In the genomic region with DNA sequence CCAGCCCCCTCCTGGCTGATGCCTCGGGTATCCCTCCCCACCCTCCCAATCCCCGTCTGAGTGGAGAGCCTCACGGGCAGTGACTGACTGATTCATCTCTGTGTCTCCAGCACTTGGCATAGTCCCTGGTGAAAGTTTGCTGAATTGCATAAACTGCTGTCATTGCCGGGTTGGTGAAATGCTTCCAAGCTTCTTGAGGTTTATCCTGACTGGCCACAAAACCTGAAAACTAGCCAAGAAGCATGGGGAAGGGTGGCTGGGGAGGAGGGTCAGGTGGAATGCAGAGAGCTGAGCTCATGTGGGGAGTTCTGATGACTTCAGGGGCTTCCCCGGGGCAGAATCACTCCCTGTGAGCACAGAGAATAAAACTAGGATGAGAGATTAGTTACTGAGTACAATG, we compare ENCODE assay signal across 11 cellular contexts. TPM values are rescaled to one million over a fixed set of nuclear protein-coding genes. Genes with fewer than 3 reads are reported as not detected.
A peak's percentile ranks its signal among the peaks of the same experiment; 100 is the strongest.
DNase-seq lines count a peak whose midpoint lies in the region; ATAC-seq and TF ChIP-seq lines count a peak whose summit lies in the region.
"Had no signal": no experiment of that assay in that cellular context is flagged by ENCODE, and none has a peak within 500 bp of the region (broad histone marks: within the 10 kb centered on the region; RNA-seq: fewer than 3 reads in every experiment).

No MANE protein-coding gene starts in this region.

- no TSS peak for BruUV-seq in PC-9 (replicated peaks; lab: Mats Ljungman, UMichigan)

- H3K36me3 ChIP-seq in PC-9 (ENCODE audit: low read depth) (no peaks in the 10 kb centered on the region), muscle layer of duodenum (ENCODE audit: control insufficient read depth in 1 of 2, insufficient read depth in 2 of 2, low read length in 2 of 2) (no peaks in the 10 kb centered on the region)

- TF ChIP-seq CTCF in PC-9 (conservative IDR thresholded peaks at IDR 0.05) (no peak), natural killer cell (IDR thresholded peaks at IDR 0.05) (no peak)

- H3K9me3 ChIP-seq in PC-9 (ENCODE audit: insufficient read depth, low read depth) (no peaks in the 10 kb centered on the region), muscle layer of duodenum (ENCODE audit: control insufficient read depth in 1 of 2, low read length in 2 of 2) (no peaks in the 10 kb centered on the region)

- no peak overlapping the region for H2AFZ ChIP-seq in PC-9
- H2AFZ ChIP-seq: parathyroid adenoma had no signal

- H3K4me1 ChIP-seq in PC-9 (replicated peaks; ENCODE audit: insufficient read depth) (peaks cover 46% of the 10 kb centered on the region), muscle layer of duodenum (ENCODE audit: control insufficient read depth in 1 of 2, insufficient read depth in 2 of 2, low read length in 2 of 2) (peaks cover 0 to 5% of the 10 kb centered on the region in 2 donors)
- H3K4me1 ChIP-seq: parathyroid adenoma had no signal

- H3K4me1 Mint-ChIP-seq in natural killer cell = peaks cover 14 to 39% of the 10 kb centered on the region in 2 donors
- peaks cover 5 to 6% of the 10 kb centered on the region in 2 donors for H3K4me1 Mint-ChIP-seq in effector memory CD8-positive, alpha-beta T cell (ENCODE audit: low read depth in 2 of 2)

- no peak overlapping the region for H3K4me3 Mint-ChIP-seq in natural killer cell
- no peak overlapping the region for H3K4me3 Mint-ChIP-seq in effector memory CD8-positive, alpha-beta T cell
- H3K4me3 Mint-ChIP-seq: stimulated activated naive CD8-positive, alpha-beta T cell treated with anti-CD3 and anti-CD28 coated beads, Interleukin-15, Interleukin-2, amounts not matched to agents 100 ng/mL and 50 ng/mL, for 24 hours had no signal

- peak overlapping the region; percentile 81; the same call in 1 of the 2 replicates for H3K4me2 ChIP-seq in PC-9

- no peaks in the 10 kb centered on the region for H3K79me2 ChIP-seq in PC-9 (ENCODE audit: low read depth)
- H3K79me2 ChIP-seq: parathyroid adenoma had no signal

- peaks cover 44% of the 10 kb centered on the region for H3F3A ChIP-seq in PC-9 (ENCODE audit: insufficient read depth, low read depth)

- DNase-seq in AG08395 (ENCODE audit: low spot score) (peak; percentile 86), PC-9 (peak; percentile 55 to 81), natural killer cell (no peak)
- no peak for DNase-seq in effector memory CD8-positive, alpha-beta T cell
- DNase-seq in effector CD4-positive, alpha-beta T cell = no peak
- DNase-seq: dorsolateral prefrontal cortex had no signal

- H3K9me3 Mint-ChIP-seq in natural killer cell = no peaks in the 10 kb centered on the region
- no peaks in the 10 kb centered on the region for H3K9me3 Mint-ChIP-seq in effector memory CD8-positive, alpha-beta T cell
- H3K9me3 Mint-ChIP-seq: stimulated activated naive CD8-positive, alpha-beta T cell treated with anti-CD3 and anti-CD28 coated beads, Interleukin-15, Interleukin-2, amounts not matched to agents 100 ng/mL and 50 ng/mL, for 24 hours had no signal

- H3K27ac Mint-ChIP-seq in natural killer cell = peak overlapping the region in 1 of 2 donors; percentile 75
- H3K27ac Mint-ChIP-seq in effector memory CD8-positive, alpha-beta T cell = no peak overlapping the region
- H3K27ac Mint-ChIP-seq: stimulated activated naive CD8-positive, alpha-beta T cell treated with anti-CD3 and anti-CD28 coated beads, Interleukin-15, Interleukin-2, amounts not matched to agents 100 ng/mL and 50 ng/mL, for 24 hours had no signal

- POLR2A ChIA-PET in PC-9 (lab: Charles Lee; ENCODE audit: unreplicated experiment) = no interaction called here

- H3K27ac ChIP-seq in PC-9 = no peak overlapping the region
- H3K27ac ChIP-seq in muscle layer of duodenum (ENCODE audit: low read length) = peak overlapping the region; percentile 16

- no peak overlapping the region for H3K4me3 ChIP-seq in PC-9
- no peak overlapping the region for H3K4me3 ChIP-seq in muscle layer of duodenum (ENCODE audit: low read depth in 1 of 2, low read length in 2 of 2)
- H3K4me3 ChIP-seq: dorsolateral prefrontal cortex had no signal

- no peaks in the 10 kb centered on the region for H3K9me2 ChIP-seq in PC-9 (ENCODE audit: insufficient read depth)

- H3K27me3 ChIP-seq in PC-9 (ENCODE audit: insufficient read depth, low read depth) = no peaks in the 10 kb centered on the region
- H3K27me3 ChIP-seq in muscle layer of duodenum (ENCODE audit: low read depth, low read length) = no peaks in the 10 kb centered on the region
- H3K27me3 ChIP-seq: dorsolateral prefrontal cortex had no signal

- CTCF ChIA-PET in PC-9 (lab: Charles Lee) = interaction anchor here (1.8 kb wide), 1 partner anchor 130 kb away, joined by 4 read pairs; no protein-coding TSS in a partner anchor

- H3K27me3 Mint-ChIP-seq in natural killer cell (ENCODE audit: low read depth in 2 of 2) = peaks cover 0 to 4% of the 10 kb centered on the region in 2 donors
- peaks cover 0 to 4% of the 10 kb centered on the region in 2 donors for H3K27me3 Mint-ChIP-seq in effector memory CD8-positive, alpha-beta T cell

- no peaks in the 10 kb centered on the region for H3K36me3 Mint-ChIP-seq in natural killer cell
- no peaks in the 10 kb centered on the region for H3K36me3 Mint-ChIP-seq in effector memory CD8-positive, alpha-beta T cell (ENCODE audit: insufficient read depth)

- intact Hi-C loops in PC-9 (cut with micrococcal nuclease; ENCODE audit: unreplicated experiment) = no loop called here
- intact Hi-C loops in natural killer cell (cut with micrococcal nuclease) = no loop called here

- ATAC-seq in esophagus mucosa (peak; percentile 62), natural killer cell (no peak), HG02571 (IDR thresholded peaks at IDR 0.05; ENCODE audit: unreplicated experiment) (no peak)
- ATAC-seq in effector memory CD8-positive, alpha-beta T cell (replicated peaks) = no peak

- H4K20me1 ChIP-seq in PC-9 (ENCODE audit: insufficient read depth) = no peaks in the 10 kb centered on the region

RNA-seq across cellular contexts. Expression of gene GGTA1, which starts 56.9 kb away (rescaled TPM):
- total RNA-seq in PC-9 (2021) (not detected in 2 replicates), esophagus mucosa (7.1 TPM), natural killer cell (under 1 TPM; 0.23 to 0.87 (median 0.55) TPM)

Comparison
In these comparisons a context has a peak if more than half of its experiments do, and no peak if none do; other contexts are left out.
1. DNase-seq: peak in AG08395 (single experiment) and PC-9 (2 of 2); none in natural killer cell (single experiment), effector memory CD8-positive, alpha-beta T cell (0 of 3) and effector CD4-positive, alpha-beta T cell (single experiment).